ENCODE assay signal across 19 cellular contexts in the genomic region with DNA sequence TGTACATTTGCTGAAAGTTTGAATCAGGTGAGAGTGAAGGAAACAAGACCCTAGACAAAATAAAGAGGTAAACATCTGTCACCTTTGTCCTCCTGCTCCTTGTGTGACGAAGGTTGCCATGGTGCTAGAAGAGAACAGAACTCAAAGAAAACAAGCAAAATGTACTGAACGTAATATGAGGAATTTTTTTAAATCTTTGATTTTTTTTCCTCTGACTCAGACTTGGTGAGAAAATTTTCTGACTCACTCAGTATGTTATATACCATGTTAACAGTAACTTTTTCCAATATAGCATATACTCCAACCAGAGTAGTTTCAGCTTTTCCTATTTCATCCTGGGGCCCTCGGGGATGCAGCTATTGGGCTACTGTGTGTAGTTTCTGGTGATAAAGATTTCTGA.
DNase-seq lines count a peak whose midpoint lies in the region; TF ChIP-seq lines count a peak whose summit lies in the region.
"Had no signal": no experiment of that assay in that cellular context is flagged by ENCODE, and none has a peak within 500 bp of the region (broad histone marks: within the 10 kb centered on the region; RNA-seq: fewer than 3 reads in every experiment).

No MANE protein-coding gene starts in this region.

- no peaks in the 10 kb centered on the region for H3K9me3 Mint-ChIP-seq in osteocyte (ENCODE audit: unreplicated experiment)

- H3K27ac Mint-ChIP-seq in osteocyte (ENCODE audit: unreplicated experiment), result peak overlapping the region; percentile 85
- H3K27ac Mint-ChIP-seq: activated naive CD8-positive, alpha-beta T cell had no signal

- H3K27me3 Mint-ChIP-seq in osteocyte (ENCODE audit: unreplicated experiment), result no peaks in the 10 kb centered on the region

- no peak overlapping the region for H3K27ac ChIP-seq in HEK293 (ENCODE audit: extremely low read depth, low read depth, low read length)
- H3K27ac ChIP-seq: ovary, spleen had no signal

- H3K4me3 ChIP-seq in HEK293 (ENCODE audit: low read depth, low read length) (no peak overlapping the region), astrocyte of the cerebellum (ENCODE audit: low read depth, low read length) (no peak overlapping the region)
- H3K4me3 ChIP-seq: ovary had no signal

- DNase-seq in astrocyte of the cerebellum (ENCODE audit: low read depth), result peak; percentile 41
- peak; percentile 71 for DNase-seq in fibroblast of the conjunctiva (ENCODE audit: low read depth)
- DNase-seq in osteocyte (ENCODE audit: extremely low spot score, unreplicated experiment), result no peak
- DNase-seq in NK-92 (lab: John Stamatoyannopoulos, UW; ENCODE audit: unreplicated experiment), result no peak
- DNase-seq in NCI-H1105 (lab: John Stamatoyannopoulos, UW), result no peak
- DNase-seq in activated CD4-positive, alpha-beta T cell treated with anti-CD3 and anti-CD28 coated beads for 1 hour, result no peak
- DNase-seq in NCI-H2227 (lab: John Stamatoyannopoulos, UW; ENCODE audit: unreplicated experiment), result no peak
- DNase-seq: activated CD4-positive, alpha-beta T cell treated with anti-CD3 and anti-CD28 coated beads for 48 hours; esophagus squamous epithelium; mesendoderm; NCI-H1092 treated with DMSO at 0.1 percent for 48 hours; NCI-H446 treated with DMSO at 0.1 percent for 48 hours; OCI-M1; spleen; stimulated activated naive CD4-positive, alpha-beta T cell; T1000 had no signal

- no peaks in the 10 kb centered on the region for H3K4me1 ChIP-seq in HEK293 (ENCODE audit: control insufficient read depth, insufficient read depth, low read length)

- H3K36me3 ChIP-seq in HEK293 (ENCODE audit: control insufficient read depth in 2 of 2, insufficient read depth in 1 of 2, low read length in 2 of 2), result no peaks in the 10 kb centered on the region
- H3K36me3 ChIP-seq: esophagus squamous epithelium, ovary, spleen had no signal

- no peak overlapping the region for H3K4me3 Mint-ChIP-seq in osteocyte (ENCODE audit: unreplicated experiment)
- H3K4me3 Mint-ChIP-seq: activated naive CD8-positive, alpha-beta T cell had no signal

- H3K9me3 ChIP-seq in HEK293 (ENCODE audit: control insufficient read depth, insufficient read depth, low read depth, low read length), result no peaks in the 10 kb centered on the region
- H3K9me3 ChIP-seq: esophagus squamous epithelium, ovary, spleen had no signal

- TF ChIP-seq CTCF in HEK293 (tag by site-specific recombination; IDR thresholded peaks at IDR 0.05) (no peak), astrocyte of the cerebellum (IDR thresholded peaks at IDR 0.05; ENCODE audit: low read depth, low read length, missing control alignments) (no peak), osteocyte (IDR thresholded peaks at IDR 0.05) (no peak)

- H3K36me3 Mint-ChIP-seq in osteocyte (ENCODE audit: unreplicated experiment), result no peaks in the 10 kb centered on the region
- H3K36me3 Mint-ChIP-seq: activated naive CD8-positive, alpha-beta T cell had no signal

- in situ Hi-C loops in astrocyte of the cerebellum (cut with HindIII; ENCODE audit: low sequenced_read_pairs), result no loop called here

- peaks cover 51% of the 10 kb centered on the region for H3K4me1 Mint-ChIP-seq in osteocyte (ENCODE audit: unreplicated experiment)

- POLR2A ChIA-PET in HEK293 (lab: Yijun Ruan, JAX), result no interaction called here

- CTCF ChIA-PET in HEK293 (lab: Yijun Ruan, JAX), result interaction anchor here (0.6 to 1.3 kb wide), 4 partner anchors 41 to 701 kb away, joined by 3 to 4 read pairs (median 3); no protein-coding TSS in a partner anchor

TF ChIP-seq in HEK293, 187 proteins besides CTCF, POLR2A, EP300 and RAD21:
- TF ChIP-seq ZNF529 (tag by site-specific recombination; IDR thresholded peaks at IDR 0.05; ENCODE audit: insufficient replicate concordance) (no peak), ZNF792 (tag by site-specific recombination; IDR thresholded peaks at IDR 0.05) (no peak), BCL6B (tag by site-specific recombination; IDR thresholded peaks at IDR 0.05) (no peak), ZNF211 (tag by site-specific recombination; IDR thresholded peaks at IDR 0.05; ENCODE audit: low read depth) (0 out of 2 replicates have a peak, but pooled peaks have one; percentile 53), ZNF585B (tag by site-specific recombination; IDR thresholded peaks at IDR 0.05) (no peak), ZNF837 (tag by site-specific recombination; IDR thresholded peaks at IDR 0.05) (no peak), ZBTB48 (tag by site-specific recombination; IDR thresholded peaks at IDR 0.05) (no peak)

Comparison
In these comparisons a context has a peak if more than half of its experiments do, and no peak if none do; other contexts are left out.
1. DNase-seq: peak in astrocyte of the cerebellum (single experiment) and fibroblast of the conjunctiva (single experiment); none in osteocyte (single experiment), NK-92 (single experiment), NCI-H1105 (single experiment), activated CD4-positive, alpha-beta T cell treated with anti-CD3 and anti-CD28 coated beads for 1 hour (single experiment) and NCI-H2227 (single experiment).